In genomic region chr16:89565506-89566372, GRCh38 we compare ENCODE assay signal across 1 cellular context.
TF ChIP-seq lines count a peak whose summit lies in the region.

No MANE protein-coding gene starts in this region.

TF ChIP-seq in HepG2, 621 proteins besides CTCF, POLR2A, EP300 and RAD21 (continues in another document):
- TF ChIP-seq SRSF1 (optimal IDR thresholded peaks at IDR 0.05; ENCODE audit: low read depth, low read length) (peak; percentile 51), ZMYM4 (CRISPR knock-in tag; IDR thresholded peaks at IDR 0.05) (peak; percentile 61; the same call in 1 of the 2 replicates), YEATS4 (CRISPR knock-in tag; IDR thresholded peaks at IDR 0.05; ENCODE audit: borderline replicate concordance) (peak; percentile 39; the same call in 1 of the 2 replicates), MAF1 (CRISPR knock-in tag; IDR thresholded peaks at IDR 0.05; ENCODE audit: borderline replicate concordance) (peak; percentile 70; the same call in 1 of the 2 replicates), HHEX (CRISPR knock-in tag; IDR thresholded peaks at IDR 0.05) (no peak), GATAD1 (CRISPR knock-in tag; IDR thresholded peaks at IDR 0.05) (no peak; the same call in 1 of the 2 replicates), ZNF616 (CRISPR knock-in tag; IDR thresholded peaks at IDR 0.05; ENCODE audit: low read depth) (no peak), ZNF224 (CRISPR knock-in tag; IDR thresholded peaks at IDR 0.05) (peak; percentile 82; the same call in 1 of the 2 replicates), JDP2 (CRISPR knock-in tag; IDR thresholded peaks at IDR 0.05; ENCODE audit: borderline replicate concordance) (no peak), FOXC1 (CRISPR knock-in tag; IDR thresholded peaks at IDR 0.05; ENCODE audit: borderline replicate concordance) (no peak), PLSCR1 (CRISPR knock-in tag; IDR thresholded peaks at IDR 0.05; ENCODE audit: borderline replicate concordance) (no peak), MXI1 (IDR thresholded peaks at IDR 0.05; ENCODE audit: borderline replicate concordance, low read depth, low read length) (peak; percentile 20; the same call in 1 of the 3 replicates), MAFK (conservative IDR thresholded peaks at IDR 0.05 in 1 of 2, IDR thresholded peaks at IDR 0.05 in 1 of 2; ENCODE audit: low read length in 2 of 2) (no peak), SNAPC4 (CRISPR knock-in tag; IDR thresholded peaks at IDR 0.05) (no peak), ATRX (CRISPR knock-in tag; IDR thresholded peaks at IDR 0.05; ENCODE audit: borderline replicate concordance) (no peak), ZFP37 (CRISPR knock-in tag; IDR thresholded peaks at IDR 0.05; ENCODE audit: borderline replicate concordance) (peak; percentile 30; the same call in 1 of the 2 replicates), GPN1 (CRISPR knock-in tag; IDR thresholded peaks at IDR 0.05; ENCODE audit: borderline replicate concordance) (no peak), MAFF (IDR thresholded peaks at IDR 0.05; ENCODE audit: low read depth, low read length) (no peak), ZNF124 (CRISPR knock-in tag; IDR thresholded peaks at IDR 0.05) (no peak; the same call in 1 of the 2 replicates), ZNF333 (CRISPR knock-in tag; IDR thresholded peaks at IDR 0.05; ENCODE audit: borderline replicate concordance) (no peak), ZNF546 (CRISPR knock-in tag; conservative IDR thresholded peaks at IDR 0.05) (no peak)
- TF ChIP-seq, protein P1, sequence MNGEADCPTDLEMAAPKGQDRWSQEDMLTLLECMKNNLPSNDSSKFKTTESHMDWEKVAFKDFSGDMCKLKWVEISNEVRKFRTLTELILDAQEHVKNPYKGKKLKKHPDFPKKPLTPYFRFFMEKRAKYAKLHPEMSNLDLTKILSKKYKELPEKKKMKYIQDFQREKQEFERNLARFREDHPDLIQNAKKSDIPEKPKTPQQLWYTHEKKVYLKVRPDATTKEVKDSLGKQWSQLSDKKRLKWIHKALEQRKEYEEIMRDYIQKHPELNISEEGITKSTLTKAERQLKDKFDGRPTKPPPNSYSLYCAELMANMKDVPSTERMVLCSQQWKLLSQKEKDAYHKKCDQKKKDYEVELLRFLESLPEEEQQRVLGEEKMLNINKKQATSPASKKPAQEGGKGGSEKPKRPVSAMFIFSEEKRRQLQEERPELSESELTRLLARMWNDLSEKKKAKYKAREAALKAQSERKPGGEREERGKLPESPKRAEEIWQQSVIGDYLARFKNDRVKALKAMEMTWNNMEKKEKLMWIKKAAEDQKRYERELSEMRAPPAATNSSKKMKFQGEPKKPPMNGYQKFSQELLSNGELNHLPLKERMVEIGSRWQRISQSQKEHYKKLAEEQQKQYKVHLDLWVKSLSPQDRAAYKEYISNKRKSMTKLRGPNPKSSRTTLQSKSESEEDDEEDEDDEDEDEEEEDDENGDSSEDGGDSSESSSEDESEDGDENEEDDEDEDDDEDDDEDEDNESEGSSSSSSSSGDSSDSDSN (CRISPR knock-in tag; IDR thresholded peaks at IDR 0.05), result peak; percentile 74
- TF ChIP-seq, protein P2, sequence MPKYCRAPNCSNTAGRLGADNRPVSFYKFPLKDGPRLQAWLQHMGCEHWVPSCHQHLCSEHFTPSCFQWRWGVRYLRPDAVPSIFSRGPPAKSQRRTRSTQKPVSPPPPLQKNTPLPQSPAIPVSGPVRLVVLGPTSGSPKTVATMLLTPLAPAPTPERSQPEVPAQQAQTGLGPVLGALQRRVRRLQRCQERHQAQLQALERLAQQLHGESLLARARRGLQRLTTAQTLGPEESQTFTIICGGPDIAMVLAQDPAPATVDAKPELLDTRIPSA (CRISPR knock-in tag; IDR thresholded peaks at IDR 0.05; ENCODE audit: borderline replicate concordance), result no peak; the same call in 1 of the 2 replicates
- TF ChIP-seq, protein P3, sequence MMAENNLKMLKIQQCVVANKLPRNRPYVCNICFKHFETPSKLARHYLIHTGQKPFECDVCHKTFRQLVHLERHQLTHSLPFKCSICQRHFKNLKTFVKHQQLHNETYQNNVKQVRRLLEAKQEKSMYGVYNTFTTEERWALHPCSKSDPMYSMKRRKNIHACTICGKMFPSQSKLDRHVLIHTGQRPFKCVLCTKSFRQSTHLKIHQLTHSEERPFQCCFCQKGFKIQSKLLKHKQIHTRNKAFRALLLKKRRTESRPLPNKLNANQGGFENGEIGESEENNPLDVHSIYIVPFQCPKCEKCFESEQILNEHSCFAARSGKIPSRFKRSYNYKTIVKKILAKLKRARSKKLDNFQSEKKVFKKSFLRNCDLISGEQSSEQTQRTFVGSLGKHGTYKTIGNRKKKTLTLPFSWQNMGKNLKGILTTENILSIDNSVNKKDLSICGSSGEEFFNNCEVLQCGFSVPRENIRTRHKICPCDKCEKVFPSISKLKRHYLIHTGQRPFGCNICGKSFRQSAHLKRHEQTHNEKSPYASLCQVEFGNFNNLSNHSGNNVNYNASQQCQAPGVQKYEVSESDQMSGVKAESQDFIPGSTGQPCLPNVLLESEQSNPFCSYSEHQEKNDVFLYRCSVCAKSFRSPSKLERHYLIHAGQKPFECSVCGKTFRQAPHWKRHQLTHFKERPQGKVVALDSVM (CRISPR knock-in tag; IDR thresholded peaks at IDR 0.05), result no peak
- TF ChIP-seq, protein P4, sequence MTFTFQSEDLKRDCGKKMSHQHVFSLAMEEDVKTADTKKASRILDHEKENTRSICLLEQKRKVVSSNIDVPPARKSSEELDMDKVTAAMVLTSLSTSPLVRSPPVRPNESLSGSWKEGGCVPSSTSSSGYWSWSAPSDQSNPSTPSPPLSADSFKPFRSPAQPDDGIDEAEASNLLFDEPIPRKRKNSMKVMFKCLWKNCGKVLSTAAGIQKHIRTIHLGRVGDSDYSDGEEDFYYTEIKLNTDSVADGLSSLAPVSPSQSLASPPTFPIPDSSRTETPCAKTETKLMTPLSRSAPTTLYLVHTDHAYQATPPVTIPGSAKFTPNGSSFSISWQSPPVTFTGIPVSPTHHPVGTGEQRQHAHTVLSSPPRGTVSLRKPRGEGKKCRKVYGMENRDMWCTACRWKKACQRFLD (CRISPR knock-in tag; IDR thresholded peaks at IDR 0.05; ENCODE audit: borderline replicate concordance), result 0 out of 2 replicates have a peak, but pooled peaks have one; percentile 30
- TF ChIP-seq, protein P5, sequence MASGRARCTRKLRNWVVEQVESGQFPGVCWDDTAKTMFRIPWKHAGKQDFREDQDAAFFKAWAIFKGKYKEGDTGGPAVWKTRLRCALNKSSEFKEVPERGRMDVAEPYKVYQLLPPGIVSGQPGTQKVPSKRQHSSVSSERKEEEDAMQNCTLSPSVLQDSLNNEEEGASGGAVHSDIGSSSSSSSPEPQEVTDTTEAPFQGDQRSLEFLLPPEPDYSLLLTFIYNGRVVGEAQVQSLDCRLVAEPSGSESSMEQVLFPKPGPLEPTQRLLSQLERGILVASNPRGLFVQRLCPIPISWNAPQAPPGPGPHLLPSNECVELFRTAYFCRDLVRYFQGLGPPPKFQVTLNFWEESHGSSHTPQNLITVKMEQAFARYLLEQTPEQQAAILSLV (CRISPR knock-in tag; IDR thresholded peaks at IDR 0.05; ENCODE audit: borderline replicate concordance), result no peak
- TF ChIP-seq, protein P6, sequence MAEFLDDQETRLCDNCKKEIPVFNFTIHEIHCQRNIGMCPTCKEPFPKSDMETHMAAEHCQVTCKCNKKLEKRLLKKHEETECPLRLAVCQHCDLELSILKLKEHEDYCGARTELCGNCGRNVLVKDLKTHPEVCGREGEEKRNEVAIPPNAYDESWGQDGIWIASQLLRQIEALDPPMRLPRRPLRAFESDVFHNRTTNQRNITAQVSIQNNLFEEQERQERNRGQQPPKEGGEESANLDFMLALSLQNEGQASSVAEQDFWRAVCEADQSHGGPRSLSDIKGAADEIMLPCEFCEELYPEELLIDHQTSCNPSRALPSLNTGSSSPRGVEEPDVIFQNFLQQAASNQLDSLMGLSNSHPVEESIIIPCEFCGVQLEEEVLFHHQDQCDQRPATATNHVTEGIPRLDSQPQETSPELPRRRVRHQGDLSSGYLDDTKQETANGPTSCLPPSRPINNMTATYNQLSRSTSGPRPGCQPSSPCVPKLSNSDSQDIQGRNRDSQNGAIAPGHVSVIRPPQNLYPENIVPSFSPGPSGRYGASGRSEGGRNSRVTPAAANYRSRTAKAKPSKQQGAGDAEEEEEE (CRISPR knock-in tag; IDR thresholded peaks at IDR 0.05; ENCODE audit: borderline replicate concordance), result no peak
- TF ChIP-seq, protein P7, sequence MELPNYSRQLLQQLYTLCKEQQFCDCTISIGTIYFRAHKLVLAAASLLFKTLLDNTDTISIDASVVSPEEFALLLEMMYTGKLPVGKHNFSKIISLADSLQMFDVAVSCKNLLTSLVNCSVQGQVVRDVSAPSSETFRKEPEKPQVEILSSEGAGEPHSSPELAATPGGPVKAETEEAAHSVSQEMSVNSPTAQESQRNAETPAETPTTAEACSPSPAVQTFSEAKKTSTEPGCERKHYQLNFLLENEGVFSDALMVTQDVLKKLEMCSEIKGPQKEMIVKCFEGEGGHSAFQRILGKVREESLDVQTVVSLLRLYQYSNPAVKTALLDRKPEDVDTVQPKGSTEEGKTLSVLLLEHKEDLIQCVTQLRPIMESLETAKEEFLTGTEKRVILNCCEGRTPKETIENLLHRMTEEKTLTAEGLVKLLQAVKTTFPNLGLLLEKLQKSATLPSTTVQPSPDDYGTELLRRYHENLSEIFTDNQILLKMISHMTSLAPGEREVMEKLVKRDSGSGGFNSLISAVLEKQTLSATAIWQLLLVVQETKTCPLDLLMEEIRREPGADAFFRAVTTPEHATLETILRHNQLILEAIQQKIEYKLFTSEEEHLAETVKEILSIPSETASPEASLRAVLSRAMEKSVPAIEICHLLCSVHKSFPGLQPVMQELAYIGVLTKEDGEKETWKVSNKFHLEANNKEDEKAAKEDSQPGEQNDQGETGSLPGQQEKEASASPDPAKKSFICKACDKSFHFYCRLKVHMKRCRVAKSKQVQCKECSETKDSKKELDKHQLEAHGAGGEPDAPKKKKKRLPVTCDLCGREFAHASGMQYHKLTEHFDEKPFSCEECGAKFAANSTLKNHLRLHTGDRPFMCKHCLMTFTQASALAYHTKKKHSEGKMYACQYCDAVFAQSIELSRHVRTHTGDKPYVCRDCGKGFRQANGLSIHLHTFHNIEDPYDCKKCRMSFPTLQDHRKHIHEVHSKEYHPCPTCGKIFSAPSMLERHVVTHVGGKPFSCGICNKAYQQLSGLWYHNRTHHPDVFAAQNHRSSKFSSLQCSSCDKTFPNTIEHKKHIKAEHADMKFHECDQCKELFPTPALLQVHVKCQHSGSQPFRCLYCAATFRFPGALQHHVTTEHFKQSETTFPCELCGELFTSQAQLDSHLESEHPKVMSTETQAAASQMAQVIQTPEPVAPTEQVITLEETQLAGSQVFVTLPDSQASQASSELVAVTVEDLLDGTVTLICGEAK (IDR thresholded peaks at IDR 0.05), result no peak
- TF ChIP-seq, protein P7 (CRISPR knock-in tag; IDR thresholded peaks at IDR 0.05), result no peak
